ENCODE assay signal across 10 cellular contexts in the genomic region with DNA sequence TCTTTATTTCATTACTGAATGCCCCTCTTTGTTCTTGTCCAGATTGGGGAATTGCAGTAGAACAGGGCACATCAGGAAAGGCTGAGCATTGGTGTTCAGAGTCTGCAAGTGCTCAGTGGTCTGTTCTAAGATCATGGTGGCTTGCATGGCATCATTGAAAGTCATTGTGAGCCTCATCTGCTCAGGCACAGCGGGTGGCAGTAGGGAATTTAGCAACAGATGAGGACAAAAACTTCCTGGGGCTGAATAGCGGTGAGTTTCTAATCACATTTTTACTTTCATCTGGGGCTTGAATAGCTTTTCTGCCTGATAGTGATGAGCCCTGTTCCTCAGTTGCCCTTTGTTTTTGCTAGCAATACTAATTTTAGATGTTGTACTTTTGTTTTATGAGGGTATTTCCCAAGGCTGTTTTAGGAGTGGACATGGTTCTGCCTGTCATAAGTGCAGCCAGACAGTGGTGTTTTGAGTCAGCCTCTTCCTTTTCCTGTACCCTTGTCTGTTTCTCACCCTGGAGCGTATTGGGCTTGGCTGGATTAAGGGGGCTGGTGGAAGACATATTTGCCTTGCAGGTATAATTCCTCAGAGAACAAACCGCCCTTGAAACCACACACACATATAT. TPM values are rescaled to one million over a fixed set of nuclear protein-coding genes. Genes with fewer than 3 reads are reported as not detected.
DNase-seq lines count a peak whose midpoint lies in the region; ATAC-seq and TF ChIP-seq lines count a peak whose summit lies in the region.
"Had no signal": no experiment of that assay in that cellular context is flagged by ENCODE, and none has a peak within 500 bp of the region (broad histone marks: within the 10 kb centered on the region; RNA-seq: fewer than 3 reads in every experiment).

No MANE protein-coding gene starts in this region.

- intact Hi-C loops in OCI-LY7 (cut with micrococcal nuclease; ENCODE audit: unreplicated experiment) = no loop called here

- H3F3A ChIP-seq in GM23338 (replicated peaks; ENCODE audit: low read depth) = no peaks in the 10 kb centered on the region

- no peaks in the 10 kb centered on the region for H3K79me1 ChIP-seq in neuronal stem cell (ENCODE audit: low read depth, low read length)

- H3K4ac ChIP-seq in neuronal stem cell (ENCODE audit: low read length) = no peak overlapping the region

- TF ChIP-seq CTCF in GM23338 (conservative IDR thresholded peaks at IDR 0.05; ENCODE audit: low read depth in 2 of 2) (no peak), OCI-LY7 (conservative IDR thresholded peaks at IDR 0.05; ENCODE audit: low read length) (no peak)

- no peak overlapping the region for H4K8ac ChIP-seq in neuronal stem cell (ENCODE audit: low read depth, low read length)

- no peak overlapping the region for H2BK15ac ChIP-seq in neuronal stem cell (ENCODE audit: low read length)

- H3K27ac ChIP-seq in GM23338 (ENCODE audit: low read depth) (no peak overlapping the region), OCI-LY7 (ENCODE audit: low read depth, low read length, poor library complexity, severe bottlenecking) (no peak overlapping the region), neuronal stem cell (replicated peaks; ENCODE audit: low read length) (no peak overlapping the region)

- H3K4me2 ChIP-seq in GM23338 (peak overlapping the region; percentile 44; the same call in 1 of the 2 replicates), OCI-LY7 (ENCODE audit: low read length) (no peak overlapping the region), neuronal stem cell (ENCODE audit: insufficient read depth, low read length, poor library complexity, severe bottlenecking) (no peak overlapping the region)

- H4K20me1 ChIP-seq in GM23338 (replicated peaks; ENCODE audit: insufficient read depth) (no peaks in the 10 kb centered on the region), OCI-LY7 (ENCODE audit: insufficient read depth, low read length) (no peaks in the 10 kb centered on the region)

- no peak overlapping the region for H3K18ac ChIP-seq in neuronal stem cell (ENCODE audit: low read length)

- no peak overlapping the region for H2AFZ ChIP-seq in GM23338
- H2AFZ ChIP-seq in OCI-LY7 (ENCODE audit: low read length) = no peak overlapping the region
- no peak overlapping the region for H2AFZ ChIP-seq in neuronal stem cell (ENCODE audit: low read length)

- H3K27me3 ChIP-seq in GM23338 (ENCODE audit: insufficient read depth) (no peaks in the 10 kb centered on the region), neuronal stem cell (ENCODE audit: control insufficient read depth in 3 of 3, insufficient read depth in 3 of 3, low read depth in 1 of 3, low read length in 3 of 3) (no peaks in the 10 kb centered on the region)

- H3K4me1 Mint-ChIP-seq in GM23338 (peaks cover 32% of the 10 kb centered on the region), naive B cell (peaks cover 19 to 32% (median 29%) of the 10 kb centered on the region in 3 donors)
- peaks cover 13% of the 10 kb centered on the region for H3K4me1 Mint-ChIP-seq in activated naive CD8-positive, alpha-beta T cell treated with anti-CD3 and anti-CD28 coated beads, Interleukin-2, amount 50 U/mL, for 24 hours

- POLR2A ChIA-PET in OCI-LY7 (lab: Charles Lee) = no interaction called here

- no peak overlapping the region for H4K91ac ChIP-seq in neuronal stem cell (ENCODE audit: low read depth, low read length, poor library complexity)

- H3K9me3 ChIP-seq in OCI-LY7 (ENCODE audit: low read length) = no peaks in the 10 kb centered on the region
- H3K9me3 ChIP-seq in neuronal stem cell (replicated peaks in 1 of 2; ENCODE audit: control insufficient read depth in 2 of 2, insufficient read depth in 1 of 2, low read depth in 1 of 2, low read length in 2 of 2) = no peaks in the 10 kb centered on the region

- H3K27ac Mint-ChIP-seq in GM23338 = peak overlapping the region; percentile 57
- peak overlapping the region in 3 of 6 donors; percentile 4 to 65 (median 53) for H3K27ac Mint-ChIP-seq in naive B cell
- H3K27ac Mint-ChIP-seq in activated naive CD8-positive, alpha-beta T cell treated with anti-CD3 and anti-CD28 coated beads, Interleukin-2, amount 50 U/mL, for 24 hours = no peak overlapping the region
- H3K27ac Mint-ChIP-seq: activated CD4-positive, alpha-beta memory T cell treated with anti-CD3 and anti-CD28 coated beads for 36 hours; progenitor cell of endocrine pancreas had no signal

- H3K27me3 Mint-ChIP-seq in GM23338 (ENCODE audit: insufficient read depth, low read depth, poor library complexity) (peaks cover 2% of the 10 kb centered on the region), naive B cell (peaks cover 0 to 6% (median 0%) of the 10 kb centered on the region in 3 donors)
- H3K27me3 Mint-ChIP-seq in activated naive CD8-positive, alpha-beta T cell treated with anti-CD3 and anti-CD28 coated beads, Interleukin-2, amount 50 U/mL, for 24 hours = peaks cover 5% of the 10 kb centered on the region

- no peak overlapping the region for H2BK12ac ChIP-seq in neuronal stem cell (ENCODE audit: low read length)

- no peak overlapping the region for H2BK120ac ChIP-seq in neuronal stem cell (ENCODE audit: low read depth, low read length)

- no peak overlapping the region for H2BK5ac ChIP-seq in neuronal stem cell (ENCODE audit: low read length)

- no TSS peak for BruUV-seq in OCI-LY7 (replicated peaks; lab: Mats Ljungman, UMichigan)

- H2AK5ac ChIP-seq in neuronal stem cell (ENCODE audit: low read depth, low read length) = no peak overlapping the region

- DNase-seq in GM23338 (ENCODE audit: low spot score) (no peak), naive B cell (no peak), NCI-H146 treated with DMSO at 0.1 percent for 48 hours (lab: John Stamatoyannopoulos, UW; ENCODE audit: unreplicated experiment) (no peak), OCI-LY7 (ENCODE audit: low spot score) (no peak), neuronal stem cell (ENCODE audit: low spot score) (no peak)
- DNase-seq in activated naive CD8-positive, alpha-beta T cell treated with anti-CD3 and anti-CD28 coated beads, Interleukin-2, amount 50 U/mL, for 24 hours = no peak
- DNase-seq: activated CD4-positive, alpha-beta memory T cell treated with anti-CD3 and anti-CD28 coated beads for 36 hours had no signal

- ATAC-seq in GM18861 (IDR thresholded peaks at IDR 0.05; ENCODE audit: unreplicated experiment) (peak; percentile 75), GM23338 (peak; percentile 41), HG03571 (IDR thresholded peaks at IDR 0.05; ENCODE audit: unreplicated experiment) (peak; percentile 71), naive B cell (ENCODE audit: low read depth in 2 of 2) (peak; percentile 43 to 55)
- no peak for ATAC-seq in activated naive CD8-positive, alpha-beta T cell treated with anti-CD3 and anti-CD28 coated beads, Interleukin-2, amount 50 U/mL, for 24 hours

- CTCF ChIA-PET in OCI-LY7 (lab: Charles Lee; ENCODE audit: unreplicated experiment) = no interaction called here

- H3K4me3 ChIP-seq in GM23338 (no peak overlapping the region), OCI-LY7 (ENCODE audit: low read depth, low read length, poor library complexity, severe bottlenecking) (no peak overlapping the region), neuronal stem cell (ENCODE audit: low read length in 2 of 2) (no peak overlapping the region)

- no peak overlapping the region for H3K9ac ChIP-seq in neuronal stem cell (ENCODE audit: low read depth, low read length, poor library complexity)

- no peak overlapping the region for H3K23ac ChIP-seq in neuronal stem cell (ENCODE audit: low read depth, low read length, poor library complexity)

- no CpG with 5 or more reads among the region's 4 CpGs for WGBS in neuronal stem cell (ENCODE audit: extremely low coverage in 2 of 2, insufficient read length in 2 of 2, insufficient replicate concordance in 1 of 2), 2 donors

- no peaks in the 10 kb centered on the region for H3K36me3 Mint-ChIP-seq in GM23338 (ENCODE audit: low read depth)
- H3K36me3 Mint-ChIP-seq in naive B cell = no peaks in the 10 kb centered on the region
- no peaks in the 10 kb centered on the region for H3K36me3 Mint-ChIP-seq in activated naive CD8-positive, alpha-beta T cell treated with anti-CD3 and anti-CD28 coated beads, Interleukin-2, amount 50 U/mL, for 24 hours (ENCODE audit: low read depth)
- H3K36me3 Mint-ChIP-seq: activated CD4-positive, alpha-beta memory T cell treated with anti-CD3 and anti-CD28 coated beads for 36 hours had no signal

- H3K79me2 ChIP-seq in GM23338 (replicated peaks; ENCODE audit: insufficient read depth) = peaks cover 46% of the 10 kb centered on the region
- no peaks in the 10 kb centered on the region for H3K79me2 ChIP-seq in OCI-LY7 (ENCODE audit: insufficient read depth, low read depth, low read length)

- H3K9me2 ChIP-seq in GM23338 (ENCODE audit: insufficient read depth) (no peaks in the 10 kb centered on the region), OCI-LY7 (ENCODE audit: insufficient read depth, low read length) (no peaks in the 10 kb centered on the region)

- H3K4me3 Mint-ChIP-seq in GM23338 (no peak overlapping the region; the same call in 2 of the 3 replicates), naive B cell (no peak overlapping the region)
- no peak overlapping the region for H3K4me3 Mint-ChIP-seq in activated naive CD8-positive, alpha-beta T cell treated with anti-CD3 and anti-CD28 coated beads, Interleukin-2, amount 50 U/mL, for 24 hours
- H3K4me3 Mint-ChIP-seq: activated CD4-positive, alpha-beta memory T cell treated with anti-CD3 and anti-CD28 coated beads for 36 hours had no signal

- peaks cover 23% of the 10 kb centered on the region for H3K4me1 ChIP-seq in GM23338 (ENCODE audit: insufficient read depth)
- H3K4me1 ChIP-seq in OCI-LY7 (ENCODE audit: insufficient read depth, low read length, poor library complexity, severe bottlenecking) = no peaks in the 10 kb centered on the region
- peaks cover 15 to 25% of the 10 kb centered on the region in 2 donors for H3K4me1 ChIP-seq in neuronal stem cell (ENCODE audit: control insufficient read depth in 2 of 2, insufficient read depth in 1 of 2, low read depth in 1 of 2, low read length in 2 of 2)

- H3K9me3 Mint-ChIP-seq in GM23338 (no peaks in the 10 kb centered on the region), naive B cell (no peaks in the 10 kb centered on the region)
- no peaks in the 10 kb centered on the region for H3K9me3 Mint-ChIP-seq in activated naive CD8-positive, alpha-beta T cell treated with anti-CD3 and anti-CD28 coated beads, Interleukin-2, amount 50 U/mL, for 24 hours
- H3K9me3 Mint-ChIP-seq: activated CD4-positive, alpha-beta memory T cell treated with anti-CD3 and anti-CD28 coated beads for 36 hours had no signal

- H3K36me3 ChIP-seq in GM23338 (ENCODE audit: insufficient read depth) = no peaks in the 10 kb centered on the region
- H3K36me3 ChIP-seq in OCI-LY7 (ENCODE audit: insufficient read depth, low read length) = no peaks in the 10 kb centered on the region
- peaks cover 0 to 3% of the 10 kb centered on the region in 2 donors for H3K36me3 ChIP-seq in neuronal stem cell (replicated peaks in 1 of 2; ENCODE audit: control insufficient read depth in 2 of 2, insufficient read depth in 2 of 2, low read length in 2 of 2)

- H3K14ac ChIP-seq in neuronal stem cell (ENCODE audit: low read length) = no peak overlapping the region

RNA-seq across cellular contexts. Expression of gene SCHIP1, which starts 21.8 kb away (rescaled TPM):
- total RNA-seq in GM23338 (2014; rRNA removed; shearing (Covaris generic)) = 12.2 and 17.3 TPM in 2 replicates
- polyA plus RNA-seq in GM23338 (2016; fragmentation: Nextera tagmentation; extraction: Ambion mirVana) = 9.5 and 17.1 TPM in 2 replicates
- not detected for polyA plus RNA-seq in naive B cell (ENCODE audit: low read depth in 6 of 6)
- not detected in 2 replicates for total RNA-seq in OCI-LY7 (2014; rRNA removed; shearing (Covaris generic))
- total RNA-seq in OCI-LY7 (2022) = not detected in 2 replicates
- 31.0 TPM for polyA plus RNA-seq in neuronal stem cell (2013, experiment 1 of 2)
- polyA plus RNA-seq in neuronal stem cell (2013, experiment 2 of 2) = 31.4 TPM

Comparison
In these comparisons a context has a peak if more than half of its experiments do, and no peak if none do; other contexts are left out.
1. RNA of gene SCHIP1, which starts 21.8 kb away (total RNA-seq): 12.2 to 17.3 TPM in GM23338; not detected in OCI-LY7; every median in the first group is over 10 times any median in the second.